In genomic region chr5:68406767-68407232, GRCh38 we compare ENCODE assay signal across 8 cellular contexts.
DNase-seq lines count a peak whose midpoint lies in the region; ATAC-seq and TF ChIP-seq lines count a peak whose summit lies in the region.

No MANE protein-coding gene starts in this region.

- H3K4me1 ChIP-seq in esophagus muscularis mucosa, result peaks cover 0 to 6% (median 3%) of the 10 kb centered on the region in 4 donors

- no peaks in the 10 kb centered on the region for H3K9me3 Mint-ChIP-seq in chondrocyte (ENCODE audit: low read depth)
- H3K9me3 Mint-ChIP-seq in stimulated activated naive CD8-positive, alpha-beta T cell treated with anti-CD3 and anti-CD28 coated beads, Interleukin-15, amount 100 ng/mL, for 72 hours, result peaks cover 0 to 3% of the 10 kb centered on the region in 2 donors

- CTCF ChIA-PET in GM10248 (lab: Yijun Ruan, JAX), result interaction anchor here (1.4 to 1.8 kb wide), 2 partner anchors 12 to 14 kb away, joined by 3 to 4 read pairs; no protein-coding TSS in a partner anchor

- 59% methylated on average over 8 of the region's 8 CpGs for WGBS in esophagus muscularis mucosa

- no peaks in the 10 kb centered on the region for H3K36me3 ChIP-seq in esophagus muscularis mucosa

- DNase-seq in GM10248 (ENCODE audit: extremely low spot score), result peak; percentile 65
- DNase-seq in chondrocyte (ENCODE audit: low spot score), result no peak
- no peak for DNase-seq in stimulated activated naive CD8-positive, alpha-beta T cell treated with anti-CD3 and anti-CD28 coated beads, Interleukin-15, amount 100 ng/mL, for 72 hours
- no peak for DNase-seq in esophagus muscularis mucosa (ENCODE audit: extremely low spot score)
- no peak for DNase-seq in NCI-H2029 treated with DMSO at 0.1 percent for 48 hours (lab: John Stamatoyannopoulos, UW)
- no peak for DNase-seq in NCI-H2107 treated with DMSO at 0.1 percent for 48 hours (lab: John Stamatoyannopoulos, UW; ENCODE audit: unreplicated experiment)

- H3K4me3 Mint-ChIP-seq in chondrocyte (ENCODE audit: unreplicated experiment), result no peak overlapping the region
- peak overlapping the region; percentile 17 to 69 for H3K4me3 Mint-ChIP-seq in stimulated activated naive CD8-positive, alpha-beta T cell treated with anti-CD3 and anti-CD28 coated beads, Interleukin-15, amount 100 ng/mL, for 72 hours

- no peak for TF ChIP-seq EP300 in esophagus muscularis mucosa (IDR thresholded peaks at IDR 0.05)

- intact Hi-C loops in esophagus muscularis mucosa (cut with DNase I), result no loop called here

- POLR2A ChIA-PET in GM10248 (lab: Yijun Ruan, JAX), result no interaction called here

- no peak for TF ChIP-seq POLR2A in esophagus muscularis mucosa (IDR thresholded peaks at IDR 0.05; ENCODE audit: low read depth)

- H3K27ac ChIP-seq in esophagus muscularis mucosa (replicated peaks in 1 of 4), result no peak overlapping the region

- ATAC-seq in GM21381 (IDR thresholded peaks at IDR 0.05; ENCODE audit: unreplicated experiment), result peak; percentile 96
- ATAC-seq in HG03558 (IDR thresholded peaks at IDR 0.05; ENCODE audit: extremely low read depth, unreplicated experiment), result peak; percentile 76
- peak; percentile 59 for ATAC-seq in stimulated activated naive CD8-positive, alpha-beta T cell treated with anti-CD3 and anti-CD28 coated beads, Interleukin-15, amount 100 ng/mL, for 72 hours

- peak overlapping the region; percentile 43 for H3K27ac Mint-ChIP-seq in chondrocyte (ENCODE audit: unreplicated experiment)
- H3K27ac Mint-ChIP-seq in stimulated activated naive CD8-positive, alpha-beta T cell treated with anti-CD3 and anti-CD28 coated beads, Interleukin-15, amount 100 ng/mL, for 72 hours, result peak overlapping the region; percentile 63 to 97

- H3K9me3 ChIP-seq in esophagus muscularis mucosa, result no peaks in the 10 kb centered on the region

- peaks cover 49% of the 10 kb centered on the region for H3K4me1 Mint-ChIP-seq in chondrocyte (ENCODE audit: low read depth)
- peaks cover 28% of the 10 kb centered on the region for H3K4me1 Mint-ChIP-seq in stimulated activated naive CD8-positive, alpha-beta T cell treated with anti-CD3 and anti-CD28 coated beads, Interleukin-15, amount 100 ng/mL, for 72 hours

- H3K27me3 ChIP-seq in esophagus muscularis mucosa, result no peaks in the 10 kb centered on the region

- TF ChIP-seq CTCF in GM10248 (IDR thresholded peaks at IDR 0.05; ENCODE audit: control extremely low read depth, extremely low read depth, low read depth, missing control alignments), result no peak
- no peak for TF ChIP-seq CTCF in chondrocyte (IDR thresholded peaks at IDR 0.05)
- TF ChIP-seq CTCF in esophagus muscularis mucosa (IDR thresholded peaks at IDR 0.05), result no peak

- no peak overlapping the region for H3K4me3 ChIP-seq in esophagus muscularis mucosa

- H3K36me3 Mint-ChIP-seq in chondrocyte (ENCODE audit: low read depth), result no peaks in the 10 kb centered on the region

- H3K27me3 Mint-ChIP-seq in chondrocyte (ENCODE audit: low read depth), result no peaks in the 10 kb centered on the region
- H3K27me3 Mint-ChIP-seq in stimulated activated naive CD8-positive, alpha-beta T cell treated with anti-CD3 and anti-CD28 coated beads, Interleukin-15, amount 100 ng/mL, for 72 hours, result no peaks in the 10 kb centered on the region
